Comparison of ENCODE assay signal across 10 cellular contexts in genomic region chr1:94855307-94855700, GRCh38. TPM values are rescaled to one million over a fixed set of nuclear protein-coding genes. Genes with fewer than 3 reads are reported as not detected.
A peak's percentile ranks its signal among the peaks of the same experiment; 100 is the strongest.
DNase-seq lines count a peak whose midpoint lies in the region; ATAC-seq and TF ChIP-seq lines count a peak whose summit lies in the region.
"Had no signal": no experiment of that assay in that cellular context is flagged by ENCODE, and none has a peak within 500 bp of the region (broad histone marks: within the 10 kb centered on the region; RNA-seq: fewer than 3 reads in every experiment).

No MANE protein-coding gene starts in this region.

- H3K9me3 ChIP-seq in body of pancreas: no peaks in the 10 kb centered on the region
- no peaks in the 10 kb centered on the region for H3K9me3 ChIP-seq in iPS-15b (ENCODE audit: control insufficient read depth, insufficient read depth, low read length)
- H3K9me3 ChIP-seq in smooth muscle cell (replicated peaks; ENCODE audit: low read depth): no peaks in the 10 kb centered on the region
- no peaks in the 10 kb centered on the region for H3K9me3 ChIP-seq in spleen

- TF ChIP-seq POLR2A in body of pancreas (IDR thresholded peaks at IDR 0.05): no peak
- no peak for TF ChIP-seq POLR2A in spleen (IDR thresholded peaks at IDR 0.05)

- no peak overlapping the region for H3K4me3 ChIP-seq in body of pancreas
- H3K4me3 ChIP-seq in iPS-15b (ENCODE audit: low read depth, low read length): peak overlapping the region; percentile 30
- no peak overlapping the region for H3K4me3 ChIP-seq in smooth muscle cell
- peak overlapping the region in 1 of 8 donors; percentile 71 for H3K4me3 ChIP-seq in spleen

- no peaks in the 10 kb centered on the region for H3F3A ChIP-seq in smooth muscle cell (ENCODE audit: low read depth)

- H3K4me1 ChIP-seq in body of pancreas (peaks cover 18% of the 10 kb centered on the region), iPS-15b (ENCODE audit: control insufficient read depth, insufficient read depth, low read length) (peaks cover 3% of the 10 kb centered on the region), smooth muscle cell (ENCODE audit: low read depth) (peaks cover 10% of the 10 kb centered on the region), spleen (peaks cover 0 to 13% (median 5%) of the 10 kb centered on the region in 6 donors)

- H3K79me2 ChIP-seq in smooth muscle cell (ENCODE audit: low read depth): no peaks in the 10 kb centered on the region

- peak; percentile 57 for DNase-seq in HK-2 (ENCODE audit: unreplicated experiment)
- DNase-seq in body of pancreas: no peak
- no peak for DNase-seq in smooth muscle cell (lab: John Stamatoyannopoulos, UW; ENCODE audit: unreplicated experiment)
- DNase-seq in spleen: no peak
- DNase-seq in DMS153 (lab: John Stamatoyannopoulos, UW): no peak
- DNase-seq in NCI-H510A (lab: John Stamatoyannopoulos, UW): no peak
- DNase-seq in SHP77 (lab: John Stamatoyannopoulos, UW): no peak
- DNase-seq: NK-92 treated with Interleukin-12 subunit alpha and Interleukin-12 subunit beta, amount 100 ng/mL, for 24 hours had no signal

- H2AFZ ChIP-seq in smooth muscle cell (ENCODE audit: low read depth): no peak overlapping the region

- H3K9ac ChIP-seq in iPS-15b (ENCODE audit: low read depth, low read length): no peak overlapping the region
- H3K9ac ChIP-seq in smooth muscle cell (ENCODE audit: low read depth): no peak overlapping the region

- no peaks in the 10 kb centered on the region for H3K27me3 ChIP-seq in body of pancreas
- peaks cover 11% of the 10 kb centered on the region for H3K27me3 ChIP-seq in iPS-15b (ENCODE audit: control insufficient read depth, insufficient read depth, low read length)
- no peaks in the 10 kb centered on the region for H3K27me3 ChIP-seq in smooth muscle cell (ENCODE audit: low read depth)
- H3K27me3 ChIP-seq in spleen (replicated peaks in 1 of 7): no peaks in the 10 kb centered on the region

- H3K36me3 ChIP-seq in body of pancreas (replicated peaks in 1 of 2; ENCODE audit: insufficient read depth in 1 of 2, low read depth in 2 of 2): peaks cover 0 to 1% of the 10 kb centered on the region in 2 donors
- H3K36me3 ChIP-seq in iPS-15b (ENCODE audit: control insufficient read depth, insufficient read depth, low read length): peaks cover 2% of the 10 kb centered on the region
- no peaks in the 10 kb centered on the region for H3K36me3 ChIP-seq in smooth muscle cell (ENCODE audit: low read depth)
- no peaks in the 10 kb centered on the region for H3K36me3 ChIP-seq in spleen

- H3K27ac ChIP-seq in body of pancreas (peak overlapping the region in 3 of 4 donors; percentile 72 to 84 (median 73)), smooth muscle cell (ENCODE audit: low read depth) (peak overlapping the region; percentile 31), spleen (peak overlapping the region in 1 of 8 donors; percentile 76)

- TF ChIP-seq CTCF in body of pancreas (IDR thresholded peaks at IDR 0.05): no peak
- TF ChIP-seq CTCF in smooth muscle cell (IDR thresholded peaks at IDR 0.05; ENCODE audit: borderline replicate concordance, insufficient read depth, poor library complexity, severe bottlenecking): no peak
- no peak for TF ChIP-seq CTCF in spleen (IDR thresholded peaks at IDR 0.05 in 8 of 11, conservative IDR thresholded peaks at IDR 0.05 in 3 of 11)

- ATAC-seq in body of pancreas: no peak

- H3K4me2 ChIP-seq in smooth muscle cell: peak overlapping the region; percentile 84

- intact Hi-C loops in body of pancreas (cut with DNase I): no loop called here
- intact Hi-C loops in spleen (cut with DNase I; ENCODE audit: low total_unique reads): loop anchor here (2.0 kb wide), 1 partner anchor 187 kb away; no protein-coding TSS in a partner anchor

- 59 to 66% methylated on average over 2 of the region's 2 CpGs for WGBS in body of pancreas, 2 donors
- 84% methylated on average over 2 of the region's 2 CpGs for WGBS in smooth muscle cell (ENCODE audit: low lambda C conversion rate)
- WGBS in spleen, 5 donors: 58 to 93% (median 73%) methylated on average over 2 of the region's 2 CpGs

- no peaks in the 10 kb centered on the region for H4K20me1 ChIP-seq in smooth muscle cell (ENCODE audit: low read depth)

RNA-seq across cellular contexts. Expression of gene SLC44A3, which starts 35.1 kb away (rescaled TPM):
- total RNA-seq in body of pancreas (10 to 100 TPM; 17.8 to 32.9 TPM), smooth muscle cell (3.3 and 10.0 TPM in 2 replicates), spleen (1 to 10 TPM in 3 of 7 donors, under 1 TPM in 4; 0.65 to 4.0 (median 0.97) TPM)
- polyA plus RNA-seq in smooth muscle cell (3.2 and 4.4 TPM in 2 replicates), spleen (under 1 TPM; 0.28 to 0.58 (median 0.32) TPM)
- total RNA-seq: CD8-positive, alpha-beta T cell had no signal
